1 cellular context compared by ENCODE assay signal in the genomic region with DNA sequence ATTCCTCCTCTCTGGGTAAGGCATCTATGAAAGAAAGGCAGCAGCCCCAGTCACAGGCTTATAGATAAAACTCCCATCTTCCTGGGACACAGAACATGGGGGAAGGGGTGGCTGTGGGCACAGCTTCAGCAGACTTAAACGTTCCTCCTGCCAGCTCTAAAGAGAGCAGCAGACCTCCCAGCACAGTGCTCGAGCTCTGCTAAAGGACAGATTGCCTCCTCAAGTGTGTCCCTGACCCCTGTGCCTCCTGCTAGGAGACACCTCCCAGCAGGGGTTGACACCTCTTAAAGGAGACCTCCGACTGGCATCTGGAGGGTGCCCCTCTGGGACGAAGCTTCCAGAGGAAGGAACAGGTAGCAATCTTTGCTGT.
A peak's percentile ranks its signal among the peaks of the same experiment; 100 is the strongest.
TF ChIP-seq lines count a peak whose summit lies in the region.

No MANE protein-coding gene starts in this region.

TF ChIP-seq in K562, 482 proteins besides CTCF, POLR2A, EP300 and RAD21 (continued from another document):
- TF ChIP-seq, protein P1, sequence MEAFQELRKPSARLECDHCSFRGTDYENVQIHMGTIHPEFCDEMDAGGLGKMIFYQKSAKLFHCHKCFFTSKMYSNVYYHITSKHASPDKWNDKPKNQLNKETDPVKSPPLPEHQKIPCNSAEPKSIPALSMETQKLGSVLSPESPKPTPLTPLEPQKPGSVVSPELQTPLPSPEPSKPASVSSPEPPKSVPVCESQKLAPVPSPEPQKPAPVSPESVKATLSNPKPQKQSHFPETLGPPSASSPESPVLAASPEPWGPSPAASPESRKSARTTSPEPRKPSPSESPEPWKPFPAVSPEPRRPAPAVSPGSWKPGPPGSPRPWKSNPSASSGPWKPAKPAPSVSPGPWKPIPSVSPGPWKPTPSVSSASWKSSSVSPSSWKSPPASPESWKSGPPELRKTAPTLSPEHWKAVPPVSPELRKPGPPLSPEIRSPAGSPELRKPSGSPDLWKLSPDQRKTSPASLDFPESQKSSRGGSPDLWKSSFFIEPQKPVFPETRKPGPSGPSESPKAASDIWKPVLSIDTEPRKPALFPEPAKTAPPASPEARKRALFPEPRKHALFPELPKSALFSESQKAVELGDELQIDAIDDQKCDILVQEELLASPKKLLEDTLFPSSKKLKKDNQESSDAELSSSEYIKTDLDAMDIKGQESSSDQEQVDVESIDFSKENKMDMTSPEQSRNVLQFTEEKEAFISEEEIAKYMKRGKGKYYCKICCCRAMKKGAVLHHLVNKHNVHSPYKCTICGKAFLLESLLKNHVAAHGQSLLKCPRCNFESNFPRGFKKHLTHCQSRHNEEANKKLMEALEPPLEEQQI (IDR thresholded peaks at IDR 0.05) = no peak
- TF ChIP-seq POLR2AphosphoS5 (IDR thresholded peaks at IDR 0.05; ENCODE audit: control insufficient read depth, insufficient read depth, low read depth, low read length) (0 out of 2 replicates have a peak, but pooled peaks have one; percentile 23), ZFP1 (CRISPR knock-in tag; IDR thresholded peaks at IDR 0.05) (no peak)
- TF ChIP-seq, protein P2, sequence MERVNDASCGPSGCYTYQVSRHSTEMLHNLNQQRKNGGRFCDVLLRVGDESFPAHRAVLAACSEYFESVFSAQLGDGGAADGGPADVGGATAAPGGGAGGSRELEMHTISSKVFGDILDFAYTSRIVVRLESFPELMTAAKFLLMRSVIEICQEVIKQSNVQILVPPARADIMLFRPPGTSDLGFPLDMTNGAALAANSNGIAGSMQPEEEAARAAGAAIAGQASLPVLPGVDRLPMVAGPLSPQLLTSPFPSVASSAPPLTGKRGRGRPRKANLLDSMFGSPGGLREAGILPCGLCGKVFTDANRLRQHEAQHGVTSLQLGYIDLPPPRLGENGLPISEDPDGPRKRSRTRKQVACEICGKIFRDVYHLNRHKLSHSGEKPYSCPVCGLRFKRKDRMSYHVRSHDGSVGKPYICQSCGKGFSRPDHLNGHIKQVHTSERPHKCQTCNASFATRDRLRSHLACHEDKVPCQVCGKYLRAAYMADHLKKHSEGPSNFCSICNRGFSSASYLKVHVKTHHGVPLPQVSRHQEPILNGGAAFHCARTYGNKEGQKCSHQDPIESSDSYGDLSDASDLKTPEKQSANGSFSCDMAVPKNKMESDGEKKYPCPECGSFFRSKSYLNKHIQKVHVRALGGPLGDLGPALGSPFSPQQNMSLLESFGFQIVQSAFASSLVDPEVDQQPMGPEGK (CRISPR knock-in tag; IDR thresholded peaks at IDR 0.05; ENCODE audit: borderline replicate concordance) = no peak
- TF ChIP-seq, protein P3, sequence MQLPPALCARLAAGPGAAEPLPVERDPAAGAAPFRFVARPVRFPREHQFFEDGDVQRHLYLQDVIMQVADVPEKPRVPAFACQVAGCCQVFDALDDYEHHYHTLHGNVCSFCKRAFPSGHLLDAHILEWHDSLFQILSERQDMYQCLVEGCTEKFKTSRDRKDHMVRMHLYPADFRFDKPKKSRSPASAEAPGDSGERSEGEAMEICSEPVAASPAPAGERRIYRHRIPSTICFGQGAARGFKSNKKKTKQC (CRISPR knock-in tag; IDR thresholded peaks at IDR 0.05) = no peak
